8 cellular contexts compared by ENCODE assay signal in the genomic region with DNA sequence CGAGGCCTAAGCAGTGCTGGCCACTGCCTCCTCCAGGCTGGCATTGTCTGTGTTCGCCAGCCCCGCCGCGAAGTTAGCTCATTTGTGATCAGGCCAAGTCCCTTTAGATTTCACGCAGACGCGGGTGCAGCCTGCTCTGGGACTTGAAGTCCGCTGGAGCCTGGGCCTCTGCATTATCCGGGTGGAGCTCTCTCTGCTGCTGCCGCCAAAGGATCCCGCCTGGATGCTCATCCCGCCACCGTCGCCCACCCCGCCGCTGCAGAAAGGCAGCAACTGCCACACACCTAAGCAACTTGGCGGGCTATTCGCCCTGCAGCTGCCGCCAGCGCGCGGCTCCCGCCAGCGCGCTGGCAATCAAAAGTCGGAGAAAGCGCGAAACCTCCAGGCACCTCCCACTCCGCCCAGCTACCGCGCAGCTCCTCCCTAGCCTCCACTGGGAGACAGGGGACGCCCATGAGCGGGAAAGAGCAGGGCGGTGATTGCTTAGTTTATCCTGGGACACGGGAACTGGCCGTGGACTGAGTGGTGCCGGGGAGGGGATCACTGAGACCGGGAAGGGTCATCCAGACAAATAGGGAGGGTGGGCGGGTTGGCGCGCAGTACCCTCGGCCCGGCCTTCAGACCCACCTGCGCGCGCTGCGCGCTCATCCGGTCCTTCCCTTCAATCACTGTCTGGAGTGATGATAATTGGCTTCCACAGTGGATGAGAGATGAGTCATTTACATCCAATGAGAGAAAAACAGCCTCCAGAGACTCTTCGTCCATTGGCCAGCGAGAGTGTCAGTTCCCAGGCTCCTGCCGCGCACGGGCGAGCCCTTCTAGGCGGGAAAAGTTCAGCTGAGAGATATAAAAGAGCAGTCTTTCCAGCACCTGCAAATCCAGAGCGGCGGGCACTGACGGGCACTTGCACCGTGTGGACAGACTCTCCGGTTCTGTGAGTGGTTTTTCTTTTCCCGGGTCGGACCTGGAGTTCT.
DNase-seq lines count a peak whose midpoint lies in the region; ATAC-seq and TF ChIP-seq lines count a peak whose summit lies in the region.

A gene with protein sequence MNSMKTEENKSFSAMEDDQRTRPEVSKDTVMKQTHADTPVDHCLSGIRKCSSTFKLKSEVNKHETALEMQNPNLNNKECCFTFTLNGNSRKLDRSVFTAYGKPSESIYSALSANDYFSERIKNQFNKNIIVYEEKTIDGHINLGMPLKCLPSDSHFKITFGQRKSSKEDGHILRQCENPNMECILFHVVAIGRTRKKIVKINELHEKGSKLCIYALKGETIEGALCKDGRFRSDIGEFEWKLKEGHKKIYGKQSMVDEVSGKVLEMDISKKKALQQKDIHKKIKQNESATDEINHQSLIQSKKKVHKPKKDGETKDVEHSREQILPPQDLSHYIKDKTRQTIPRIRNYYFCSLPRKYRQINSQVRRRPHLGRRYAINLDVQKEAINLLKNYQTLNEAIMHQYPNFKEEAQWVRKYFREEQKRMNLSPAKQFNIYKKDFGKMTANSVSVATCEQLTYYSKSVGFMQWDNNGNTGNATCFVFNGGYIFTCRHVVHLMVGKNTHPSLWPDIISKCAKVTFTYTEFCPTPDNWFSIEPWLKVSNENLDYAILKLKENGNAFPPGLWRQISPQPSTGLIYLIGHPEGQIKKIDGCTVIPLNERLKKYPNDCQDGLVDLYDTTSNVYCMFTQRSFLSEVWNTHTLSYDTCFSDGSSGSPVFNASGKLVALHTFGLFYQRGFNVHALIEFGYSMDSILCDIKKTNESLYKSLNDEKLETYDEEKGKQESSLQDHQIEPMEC (plus strand): TSS at position 875 of the 974 bp plus-strand sequence. CDS start 2,389 bp downstream, outside the sequence.

- peak; percentile 73 for ATAC-seq in GM18867 (IDR thresholded peaks at IDR 0.05; ENCODE audit: unreplicated experiment)
- peak; percentile 65 for ATAC-seq in HG03066 (IDR thresholded peaks at IDR 0.05; ENCODE audit: low read depth, unreplicated experiment)

- CTCF ChIA-PET in AG04449 (lab: Yijun Ruan, JAX), result interaction anchor here (0.7 to 7.2 kb wide), 14 partner anchors 9 to 65 kb away, joined by 3 to 57 read pairs (median 4); a partner anchor contains a TSS

- POLR2A ChIA-PET in AG04449 (lab: Yijun Ruan, JAX), result no interaction called here

- DNase-seq in AG04449 (ENCODE audit: low read depth, low spot score), result peak; percentile 47
- DNase-seq in NCI-H2107 treated with DMSO at 0.1 percent for 48 hours (lab: John Stamatoyannopoulos, UW; ENCODE audit: unreplicated experiment), result peak; percentile 91
- peak in 3 of 4 experiments; percentile 5 to 34 (median 8) for DNase-seq in activated CD4-positive, CD25-positive, alpha-beta regulatory T cell (lab: John Stamatoyannopoulos, UW)
- DNase-seq in cerebellar cortex (ENCODE audit: low spot score), result peak; percentile 59
- DNase-seq in islet precursor cell, result peak; percentile 96
- DNase-seq in stimulated activated CD4-positive, alpha-beta T cell treated with anti-CD3 and anti-CD28 coated beads, Interleukin-12 subunit alpha, Interleukin-12 subunit beta, amount 100 ng/mL, for 4 hours, result peak; percentile 37

- peak; percentile 23 for TF ChIP-seq CTCF in AG04449 (IDR thresholded peaks at IDR 0.05; ENCODE audit: insufficient read depth, low read length, missing control alignments)

- peak within 1 kb of the TSS; percentile 68 for H3K4me3 ChIP-seq in AG04449 (ENCODE audit: low read depth, low read length)

Comparison
In these comparisons a context has a peak if more than half of its experiments do, and no peak if none do; other contexts are left out.
1. Peak in every context shown above with its lines: DNase-seq, ATAC-seq and H3K4me3 ChIP-seq.
2. DNase-seq: peak in every context shown above with its lines; median percentile 96 in islet precursor cell; 91 in NCI-H2107 treated with DMSO at 0.1 percent for 48 hours; 59 in cerebellar cortex; 47 in AG04449; 37 in stimulated activated CD4-positive, alpha-beta T cell treated with anti-CD3 and anti-CD28 coated beads, Interleukin-12 subunit alpha, Interleukin-12 subunit beta, amount 100 ng/mL, for 4 hours; 8 in activated CD4-positive, CD25-positive, alpha-beta regulatory T cell.